ENCODE assay signal across 8 cellular contexts in genomic region chr3:131174752-131175151, GRCh38.
DNase-seq lines count a peak whose midpoint lies in the region; ATAC-seq lines count a peak whose summit lies in the region.

No MANE protein-coding gene starts in this region.

- no peak overlapping the region for H3K9ac ChIP-seq in trophoblast cell (ENCODE audit: low read length)

- H3K36me3 ChIP-seq in trophoblast cell (ENCODE audit: control insufficient read depth in 1 of 2, insufficient read depth in 2 of 2, low read length in 2 of 2): no peaks in the 10 kb centered on the region

- no peak overlapping the region for H2BK12ac ChIP-seq in trophoblast cell (ENCODE audit: low read length)

- WGBS in trophoblast cell (ENCODE audit: extremely low coverage, insufficient coverage, insufficient read length): no CpG with 5 or more reads among the region's 1 CpG

- no peak overlapping the region for H4K91ac ChIP-seq in trophoblast cell (ENCODE audit: low read depth, low read length)

- no peak overlapping the region for H2AK5ac ChIP-seq in trophoblast cell (ENCODE audit: low read length)

- no peak overlapping the region for H2BK120ac ChIP-seq in trophoblast cell (ENCODE audit: insufficient read depth, low read length, poor library complexity)

- H3K27ac ChIP-seq in trophoblast cell (ENCODE audit: low read depth, low read length): no peak overlapping the region

- no peaks in the 10 kb centered on the region for H3K27me3 ChIP-seq in trophoblast cell (ENCODE audit: insufficient read depth, low read length)

- H3K14ac ChIP-seq in trophoblast cell (ENCODE audit: low read length): no peak overlapping the region

- no peak overlapping the region for H3K4me2 ChIP-seq in trophoblast cell (ENCODE audit: low read length)

- DNase-seq in activated T-cell treated with anti-CD3 and anti-CD28 coated beads, Interleukin-2, amount 50 U/mL, for 24 hours: no peak
- no peak for DNase-seq in activated T-cell treated with anti-CD3 and anti-CD28 coated beads, Interleukin-2, amount 50 U/mL, for 1 hour
- peak; percentile 11 for DNase-seq in SKM-1 (lab: John Stamatoyannopoulos, UW; ENCODE audit: unreplicated experiment)
- DNase-seq in trophoblast cell: peak; percentile 35 to 59
- DNase-seq in NCI-H2081 (lab: John Stamatoyannopoulos, UW): no peak
- DNase-seq in NCI-H1417 treated with DMSO at 0.1 percent for 48 hours (lab: John Stamatoyannopoulos, UW): no peak
- no peak for DNase-seq in globus pallidus (ENCODE audit: low spot score)

- no peak overlapping the region for H3K23ac ChIP-seq in trophoblast cell (ENCODE audit: low read length)

- no peaks in the 10 kb centered on the region for H3K36me3 Mint-ChIP-seq in activated T-cell treated with anti-CD3 and anti-CD28 coated beads, Interleukin-2, amount 50 U/mL, for 24 hours (ENCODE audit: low read depth)

- no peak overlapping the region for H2BK5ac ChIP-seq in trophoblast cell (ENCODE audit: low read depth, low read length, poor library complexity)

- ATAC-seq in HG02870 (IDR thresholded peaks at IDR 0.05; ENCODE audit: unreplicated experiment): peak; percentile 94

- H3K4me3 ChIP-seq in trophoblast cell (ENCODE audit: low read depth, low read length): no peak overlapping the region

- no peak overlapping the region for H3K18ac ChIP-seq in trophoblast cell (ENCODE audit: low read length)

- no peaks in the 10 kb centered on the region for H3K4me1 ChIP-seq in trophoblast cell (ENCODE audit: control insufficient read depth in 1 of 2, insufficient read depth in 2 of 2, low read length in 2 of 2)

- H3K4ac ChIP-seq in trophoblast cell (ENCODE audit: low read depth, low read length): no peak overlapping the region

- no peak overlapping the region for H2AFZ ChIP-seq in trophoblast cell (ENCODE audit: insufficient read depth, low read length, poor library complexity)

- H4K12ac ChIP-seq in trophoblast cell (ENCODE audit: low read depth, low read length): no peak overlapping the region

- peaks cover 23% of the 10 kb centered on the region for H3K4me1 Mint-ChIP-seq in activated T-cell treated with anti-CD3 and anti-CD28 coated beads, Interleukin-2, amount 50 U/mL, for 24 hours (ENCODE audit: low read depth)

- H3K79me1 ChIP-seq in trophoblast cell (ENCODE audit: low read length): no peaks in the 10 kb centered on the region

- peak overlapping the region; percentile 44 for H3K27ac Mint-ChIP-seq in activated T-cell treated with anti-CD3 and anti-CD28 coated beads, Interleukin-2, amount 50 U/mL, for 24 hours

- H3K4me3 Mint-ChIP-seq in activated T-cell treated with anti-CD3 and anti-CD28 coated beads, Interleukin-2, amount 50 U/mL, for 24 hours: no peak overlapping the region

- H3K27me3 Mint-ChIP-seq in activated T-cell treated with anti-CD3 and anti-CD28 coated beads, Interleukin-2, amount 50 U/mL, for 24 hours: no peaks in the 10 kb centered on the region

- H4K8ac ChIP-seq in trophoblast cell (ENCODE audit: low read depth, low read length): no peak overlapping the region

- no peaks in the 10 kb centered on the region for H3K79me2 ChIP-seq in trophoblast cell (ENCODE audit: control insufficient read depth, insufficient read depth, low read length, poor library complexity)

- H3K9me3 Mint-ChIP-seq in activated T-cell treated with anti-CD3 and anti-CD28 coated beads, Interleukin-2, amount 50 U/mL, for 24 hours: no peaks in the 10 kb centered on the region

- no peaks in the 10 kb centered on the region for H3K9me3 ChIP-seq in trophoblast cell (ENCODE audit: insufficient read depth, low read depth, low read length)

Comparison
In these comparisons a context has a peak if more than half of its experiments do, and no peak if none do; other contexts are left out.
1. DNase-seq: peak in SKM-1 (single experiment) and trophoblast cell (2 of 2); none in activated T-cell treated with anti-CD3 and anti-CD28 coated beads, Interleukin-2, amount 50 U/mL, for 24 hours (single experiment), activated T-cell treated with anti-CD3 and anti-CD28 coated beads, Interleukin-2, amount 50 U/mL, for 1 hour (single experiment), NCI-H2081 (0 of 2), NCI-H1417 treated with DMSO at 0.1 percent for 48 hours (single experiment) and globus pallidus (single experiment).